Comparison of ENCODE assay signal across 8 cellular contexts in genomic region chr21:37700641-37701202, GRCh38.
A peak's percentile ranks its signal among the peaks of the same experiment; 100 is the strongest.
DNase-seq lines count a peak whose midpoint lies in the region; ATAC-seq and TF ChIP-seq lines count a peak whose summit lies in the region.

No MANE protein-coding gene starts in this region.

- POLR2A ChIA-PET in PC-3 (lab: Charles Lee; ENCODE audit: unreplicated experiment), result no interaction called here

- H3K79me2 ChIP-seq in PC-3 (ENCODE audit: low read length), result no peaks in the 10 kb centered on the region

- no peak overlapping the region for H3K4me3 ChIP-seq in PC-3 (ENCODE audit: low read length)

- DNase-seq in AML-193 (lab: John Stamatoyannopoulos, UW), result peak; percentile 45 to 47
- peak; percentile 81 for DNase-seq in GM13976 (ENCODE audit: low spot score)
- DNase-seq in M059J (ENCODE audit: low read depth), result peak; percentile 85
- DNase-seq in PC-3, result peak; percentile 83
- DNase-seq in dermis microvascular lymphatic vessel endothelial cell (ENCODE audit: low read depth in 2 of 2), result peak; percentile 27 to 81
- peak; percentile 50 for DNase-seq in medulla oblongata (ENCODE audit: extremely low spot score)

- no peak overlapping the region for H3K4me2 ChIP-seq in PC-3 (ENCODE audit: low read length)

- H2AFZ ChIP-seq in PC-3 (ENCODE audit: low read length), result no peak overlapping the region

- H3K9me2 ChIP-seq in PC-3 (replicated peaks; ENCODE audit: low read length), result no peaks in the 10 kb centered on the region

- H3K9ac ChIP-seq in PC-3 (ENCODE audit: low read length), result no peak overlapping the region

- no peaks in the 10 kb centered on the region for H3K36me3 ChIP-seq in PC-3 (ENCODE audit: low read depth, low read length)

- no peaks in the 10 kb centered on the region for H4K20me1 ChIP-seq in PC-3 (ENCODE audit: low read length)

- ATAC-seq in HG02610 (IDR thresholded peaks at IDR 0.05; ENCODE audit: unreplicated experiment) (peak; percentile 76), PC-3 (peak; percentile 99), GM19397 (IDR thresholded peaks at IDR 0.05; ENCODE audit: unreplicated experiment) (no peak)

- BruUV-seq in PC-3 (replicated peaks; lab: Mats Ljungman, UMichigan), result no TSS peak

- intact Hi-C loops in PC-3 (cut with micrococcal nuclease), result loop anchor here (1.0 kb wide), 1 partner anchor 656 kb away; no protein-coding TSS in a partner anchor

- in situ Hi-C loops in GM13976 (cut with MboI; ENCODE audit: low sequenced_read_pairs, unreplicated experiment), result loop anchor here (25.0 kb wide), 2 partner anchors 437 to 662 kb away; no protein-coding TSS in a partner anchor

- peak; percentile 30 for TF ChIP-seq CTCF in GM13976 (IDR thresholded peaks at IDR 0.05; ENCODE audit: borderline replicate concordance, control extremely low read depth, extremely low read depth, insufficient read depth, missing control alignments)
- peak; percentile 88 for TF ChIP-seq CTCF in PC-3 (conservative IDR thresholded peaks at IDR 0.05; ENCODE audit: low read depth, low read length)

- peaks cover 25% of the 10 kb centered on the region for H3K27me3 ChIP-seq in PC-3 (ENCODE audit: low read length)

- no peak overlapping the region for H3K27ac ChIP-seq in PC-3 (ENCODE audit: low read length)

- no peaks in the 10 kb centered on the region for H3F3A ChIP-seq in PC-3 (ENCODE audit: low read length, unreplicated experiment)

- CTCF ChIA-PET in PC-3 (lab: Charles Lee), result interaction anchor here (0.5 to 0.8 kb wide), 6 partner anchors 10 to 656 kb away, joined by 3 to 11 read pairs (median 4); no protein-coding TSS in a partner anchor

- H3K4me1 ChIP-seq in PC-3 (ENCODE audit: insufficient read depth, low read length), result no peaks in the 10 kb centered on the region

- H3K9me3 ChIP-seq in PC-3 (ENCODE audit: low read length), result no peaks in the 10 kb centered on the region
